Comparison of ENCODE assay signal across 10 cellular contexts in genomic region chr2:147684903-147685302, GRCh38.
"Had no signal": no experiment of that assay in that cellular context is flagged by ENCODE, and none has a peak within 500 bp of the region (broad histone marks: within the 10 kb centered on the region; RNA-seq: fewer than 3 reads in every experiment).

No MANE protein-coding gene starts in this region.

- H3K4me1 ChIP-seq: HAP-1 had no signal

- H2AFZ ChIP-seq: GM23248 had no signal

- H3K4me2 ChIP-seq: KMS-11 had no signal

- H3K9me3 ChIP-seq: HAP-1 had no signal

- H3K27ac ChIP-seq: GM23248, HL-60, KMS-11 had no signal

- ATAC-seq: HCT116 had no signal

- H3K36me3 ChIP-seq: HAP-1 had no signal

- H3K9ac ChIP-seq: GM23248, KMS-11 had no signal

- H3K4me3 ChIP-seq: GM23248, HAP-1 had no signal

- DNase-seq: GM23248, GOT3, H7, HFFc6, Karpas-422, KBM-7 had no signal
